10 cellular contexts compared by ENCODE assay signal in genomic region chr20:50368813-50369224, GRCh38.
DNase-seq lines count a peak whose midpoint lies in the region; ATAC-seq and TF ChIP-seq lines count a peak whose summit lies in the region.
"Had no signal": no experiment of that assay in that cellular context is flagged by ENCODE, and none has a peak within 500 bp of the region (broad histone marks: within the 10 kb centered on the region; RNA-seq: fewer than 3 reads in every experiment).

No MANE protein-coding gene starts in this region.

- TF ChIP-seq CTCF in thyroid gland (IDR thresholded peaks at IDR 0.05) = no peak

- in situ Hi-C loops in SK-MEL-5 (cut with HindIII; ENCODE audit: low pct_unique_long_range_greater_than_20kb, low sequenced_read_pairs) = no loop called here

- H3K27ac ChIP-seq in thyroid gland = peak overlapping the region; percentile 37 to 61 (median 44)

- peaks cover 10 to 36% of the 10 kb centered on the region in 2 donors for H3K4me1 ChIP-seq in thyroid gland

- no peak for ATAC-seq in GM18520 (IDR thresholded peaks at IDR 0.05; ENCODE audit: unreplicated experiment)
- ATAC-seq in HG02852 (IDR thresholded peaks at IDR 0.05; ENCODE audit: unreplicated experiment) = no peak

- H3K27me3 ChIP-seq in thyroid gland = no peaks in the 10 kb centered on the region
- H3K27me3 ChIP-seq: stomach had no signal

- 88 to 91% methylated on average over 4 of the region's 4 CpGs for WGBS in thyroid gland, 2 donors

- intact Hi-C loops in thyroid gland (cut with DNase I) = no loop called here

- no peak for TF ChIP-seq POLR2A in thyroid gland (IDR thresholded peaks at IDR 0.05)

- no peaks in the 10 kb centered on the region for H3K9me3 ChIP-seq in thyroid gland
- H3K9me3 ChIP-seq: stomach had no signal

- no peak overlapping the region for H3K4me3 ChIP-seq in thyroid gland (replicated peaks in 1 of 3)
- H3K4me3 ChIP-seq: stomach had no signal

- DNase-seq in NCI-H2196 (lab: John Stamatoyannopoulos, UW; ENCODE audit: unreplicated experiment) (peak; percentile 10), NCI-H2196 treated with DMSO at 0.1 percent for 48 hours (lab: John Stamatoyannopoulos, UW; ENCODE audit: unreplicated experiment) (no peak), SK-MEL-5 (ENCODE audit: low read depth, low spot score) (peak; percentile 26), fibroblast of peridontal ligament (ENCODE audit: extremely low read depth) (peak; percentile 25), thyroid gland (no peak), pons (ENCODE audit: low spot score) (no peak)
- DNase-seq: MV-4-11 had no signal

- no peaks in the 10 kb centered on the region for H3K36me3 ChIP-seq in thyroid gland
- H3K36me3 ChIP-seq: stomach had no signal

Comparison
In these comparisons a context has a peak if more than half of its experiments do, and no peak if none do; other contexts are left out.
1. DNase-seq: peak in NCI-H2196 (single experiment), SK-MEL-5 (single experiment) and fibroblast of peridontal ligament (single experiment); none in NCI-H2196 treated with DMSO at 0.1 percent for 48 hours (single experiment), thyroid gland (0 of 2) and pons (single experiment).